8 cellular contexts compared by ENCODE assay signal in genomic region chr2:191020221-191020741, GRCh38. TPM values are rescaled to one million over a fixed set of nuclear protein-coding genes. Genes with fewer than 3 reads are reported as not detected.
DNase-seq lines count a peak whose midpoint lies in the region; ATAC-seq, FAIRE-seq and TF ChIP-seq lines count a peak whose summit lies in the region.

No MANE protein-coding gene starts in this region.

- H3K27me3 Mint-ChIP-seq in Calu3 (ENCODE audit: unreplicated experiment): no peaks in the 10 kb centered on the region
- H3K27me3 Mint-ChIP-seq in endothelial cell (ENCODE audit: unreplicated experiment): peaks cover 2% of the 10 kb centered on the region

- H3K27ac Mint-ChIP-seq in Calu3 (ENCODE audit: unreplicated experiment) (no peak overlapping the region), endothelial cell (ENCODE audit: unreplicated experiment) (no peak overlapping the region)

- H3K36me3 Mint-ChIP-seq in Calu3 (ENCODE audit: insufficient read depth, unreplicated experiment) (no peaks in the 10 kb centered on the region), endothelial cell (ENCODE audit: low read depth, unreplicated experiment) (no peaks in the 10 kb centered on the region)

- intact Hi-C loops in Calu3 (cut with micrococcal nuclease; ENCODE audit: unreplicated experiment): no loop called here

- DNase-seq in Calu3 (peak; percentile 95), HTR-8/SVneo (ENCODE audit: insufficient read length, low spot score) (peak; percentile 97), NOMO-1 treated with DMSO at 0.1 percent for 48 hours (lab: John Stamatoyannopoulos, UW; ENCODE audit: unreplicated experiment) (peak; percentile 95), endothelial cell (ENCODE audit: low spot score) (peak; percentile 97), midbrain (lab: John Stamatoyannopoulos, UW) (peak; percentile 98)
- DNase-seq in activated CD8-positive, alpha-beta memory T cell treated with anti-CD3 and anti-CD28 coated beads, Interleukin-2, amount 50 U/mL, for 1 hour (ENCODE audit: extremely low read depth): peak; percentile 70
- peak; percentile 89 to 95 for DNase-seq in stimulated activated CD8-positive, alpha-beta memory T cell treated with anti-CD3 and anti-CD28 coated beads, Interleukin-15, amount 100 ng/mL, for 48 hours (ENCODE audit: low read depth in 2 of 2)

- H3K4me1 Mint-ChIP-seq in Calu3 (ENCODE audit: low read depth, unreplicated experiment): peaks cover 14% of the 10 kb centered on the region
- H3K4me1 Mint-ChIP-seq in endothelial cell (ENCODE audit: unreplicated experiment): no peaks in the 10 kb centered on the region

- FAIRE-seq in HTR-8/SVneo (lab: Jason Lieb, UNC): peak; percentile 59

- ATAC-seq in GM21390 (IDR thresholded peaks at IDR 0.05; ENCODE audit: unreplicated experiment): peak; percentile 70

- no TSS peak for BruUV-seq in Calu3 (replicated peaks; lab: Mats Ljungman, UMichigan)

- no peak overlapping the region for H3K4me3 Mint-ChIP-seq in Calu3 (ENCODE audit: low read depth, unreplicated experiment)
- H3K4me3 Mint-ChIP-seq in endothelial cell (ENCODE audit: unreplicated experiment): peak overlapping the region; percentile 77

- CTCF ChIA-PET in Calu3 (lab: Charles Lee): no interaction called here

- TF ChIP-seq CTCF in Calu3 (IDR thresholded peaks at IDR 0.05; ENCODE audit: unreplicated experiment) (no peak), endothelial cell (IDR thresholded peaks at IDR 0.05; ENCODE audit: unreplicated experiment) (no peak)

- no peaks in the 10 kb centered on the region for H3K9me3 Mint-ChIP-seq in Calu3 (ENCODE audit: low read depth, unreplicated experiment)
- H3K9me3 Mint-ChIP-seq in endothelial cell (ENCODE audit: unreplicated experiment): no peaks in the 10 kb centered on the region

RNA-seq across cellular contexts. Expression of gene STAT1, which starts 6.3 kb away (rescaled TPM):
- 172 and 324 TPM in 2 replicates for total RNA-seq in Calu3 (2022)
- total RNA-seq in endothelial cell (ENCODE audit: unreplicated experiment): 30.1 TPM

Comparison
In these comparisons a context has a peak if more than half of its experiments do, and no peak if none do; other contexts are left out.
1. Peak in every context shown above with its lines: DNase-seq and ATAC-seq.